14 cellular contexts compared by ENCODE assay signal in genomic region chr4:157048248-157048647, GRCh38. TPM values are rescaled to one million over a fixed set of nuclear protein-coding genes. Genes with fewer than 3 reads are reported as not detected.
DNase-seq lines count a peak whose midpoint lies in the region; ATAC-seq and TF ChIP-seq lines count a peak whose summit lies in the region.
"Had no signal": no experiment of that assay in that cellular context is flagged by ENCODE, and none has a peak within 500 bp of the region (broad histone marks: within the 10 kb centered on the region; RNA-seq: fewer than 3 reads in every experiment).

No MANE protein-coding gene starts in this region.

- H3K4me1 ChIP-seq in GM23248 (ENCODE audit: insufficient read depth) (peaks cover 9% of the 10 kb centered on the region), suprapubic skin (no peaks in the 10 kb centered on the region)
- H3K4me1 ChIP-seq: Peyer's patch had no signal

- ATAC-seq in GM18498 (IDR thresholded peaks at IDR 0.05; ENCODE audit: unreplicated experiment): no peak
- ATAC-seq: activated T-cell treated with anti-CD3 and anti-CD28 coated beads, Interleukin-2, amount 50 U/mL, for 4 hours; HCT116 had no signal

- H2AFZ ChIP-seq in GM23248: peak overlapping the region; percentile 21

- in situ Hi-C loops in GM23248 (cut with MboI): no loop called here

- H3K9ac ChIP-seq in GM23248: no peak overlapping the region

- H3K79me2 ChIP-seq in GM23248 (ENCODE audit: insufficient read depth): no peaks in the 10 kb centered on the region

- H3K4me3 ChIP-seq in GM23248: no peak overlapping the region
- no peak overlapping the region for H3K4me3 ChIP-seq in choroid plexus epithelial cell (ENCODE audit: low read depth, low read length)
- H3K4me3 ChIP-seq in suprapubic skin: no peak overlapping the region
- H3K4me3 ChIP-seq: Peyer's patch had no signal

- H3K27me3 ChIP-seq in GM23248 (replicated peaks; ENCODE audit: insufficient read depth) (no peaks in the 10 kb centered on the region), suprapubic skin (no peaks in the 10 kb centered on the region)
- H3K27me3 ChIP-seq: Peyer's patch had no signal

- TF ChIP-seq EP300 in suprapubic skin (IDR thresholded peaks at IDR 0.05): no peak

- TF ChIP-seq CTCF in choroid plexus epithelial cell (conservative IDR thresholded peaks at IDR 0.05; ENCODE audit: low read depth, low read length) (no peak), suprapubic skin (IDR thresholded peaks at IDR 0.05) (no peak)

- peak overlapping the region; percentile 29 for H3K4me2 ChIP-seq in GM23248 (ENCODE audit: unreplicated experiment)

- peak overlapping the region; percentile 21; the same call in 1 of the 2 replicates for H3K27ac ChIP-seq in GM23248
- H3K27ac ChIP-seq in suprapubic skin: no peak overlapping the region
- H3K27ac ChIP-seq: Peyer's patch had no signal

- H3K9me2 ChIP-seq in GM23248 (ENCODE audit: insufficient read depth): no peaks in the 10 kb centered on the region

- H3K36me3 ChIP-seq in GM23248 (ENCODE audit: low read depth) (no peaks in the 10 kb centered on the region), suprapubic skin (no peaks in the 10 kb centered on the region)
- H3K36me3 ChIP-seq: Peyer's patch had no signal

- WGBS in GM23248 (ENCODE audit: low coverage in 1 of 2, low lambda C conversion rate in 2 of 2, missing lambda C conversion rate in 2 of 2), 2 experiments: 9 to 16% methylated on average over 2 of the region's 2 CpGs
- 28% methylated on average over 2 of the region's 2 CpGs for WGBS in suprapubic skin

- TF ChIP-seq POLR2A in suprapubic skin (IDR thresholded peaks at IDR 0.05): no peak

- no peaks in the 10 kb centered on the region for H4K20me1 ChIP-seq in GM23248 (ENCODE audit: insufficient read depth)

- peak; percentile 85 for DNase-seq in GM23248
- DNase-seq in choroid plexus epithelial cell (ENCODE audit: low read depth): peak; percentile 85
- DNase-seq in inferior parietal cortex (ENCODE audit: extremely low spot score): peak; percentile 45
- DNase-seq in suprapubic skin (ENCODE audit: low spot score in 2 of 2): peak; percentile 79 to 80
- DNase-seq in nucleus accumbens (lab: John Stamatoyannopoulos, UW): no peak
- DNase-seq in C1 segment of cervical spinal cord (lab: John Stamatoyannopoulos, UW): no peak
- no peak for DNase-seq in activated CD4-positive, alpha-beta T cell treated with anti-CD3 and anti-CD28 coated beads, Interleukin-2, amount 50 U/mL, for 4 hours
- DNase-seq: activated T-cell treated with anti-CD3 and anti-CD28 coated beads, Interleukin-2, amount 50 U/mL, for 4 hours; CD4-positive, alpha-beta T cell; stimulated activated CD4-positive, alpha-beta T cell treated with anti-CD3 and anti-CD28 coated beads, Interleukin-2, amount 100 ng/mL, for 24 hours had no signal

- peaks cover 16% of the 10 kb centered on the region for H3F3A ChIP-seq in GM23248 (ENCODE audit: insufficient read depth)

- H3K9me3 ChIP-seq in GM23248 (ENCODE audit: low read depth): no peaks in the 10 kb centered on the region
- no peaks in the 10 kb centered on the region for H3K9me3 ChIP-seq in suprapubic skin
- H3K9me3 ChIP-seq: Peyer's patch had no signal

RNA-seq across cellular contexts. Expression of gene GLRB, which starts 27.7 kb away (rescaled TPM):
- total RNA-seq in GM23248 (2014; rRNA removed; shearing (Covaris generic)): 11.3 and 12.3 TPM in 2 replicates
- polyA plus RNA-seq in GM23248 (2016; fragmentation: Nextera tagmentation; extraction: Ambion mirVana): 7.6 and 8.5 TPM in 2 replicates
- 1 to 10 TPM in 3 of 4 donors, under 1 TPM in 1; 0.87 to 4.3 (median 3.7) TPM for total RNA-seq in suprapubic skin
- total RNA-seq: activated T-cell treated with anti-CD3 and anti-CD28 coated beads, Interleukin-2, amount 50 U/mL, for 4 hours; CD4-positive, alpha-beta T cell; HT-29 had no signal

Comparison
In these comparisons a context has a peak if more than half of its experiments do, and no peak if none do; other contexts are left out.
1. DNase-seq: peak in GM23248 (single experiment), choroid plexus epithelial cell (single experiment), inferior parietal cortex (single experiment) and suprapubic skin (2 of 2); none in nucleus accumbens (0 of 56), C1 segment of cervical spinal cord (0 of 14) and activated CD4-positive, alpha-beta T cell treated with anti-CD3 and anti-CD28 coated beads, Interleukin-2, amount 50 U/mL, for 4 hours (0 of 2).